ENCODE assay signal across 33 cellular contexts in the genomic region with DNA sequence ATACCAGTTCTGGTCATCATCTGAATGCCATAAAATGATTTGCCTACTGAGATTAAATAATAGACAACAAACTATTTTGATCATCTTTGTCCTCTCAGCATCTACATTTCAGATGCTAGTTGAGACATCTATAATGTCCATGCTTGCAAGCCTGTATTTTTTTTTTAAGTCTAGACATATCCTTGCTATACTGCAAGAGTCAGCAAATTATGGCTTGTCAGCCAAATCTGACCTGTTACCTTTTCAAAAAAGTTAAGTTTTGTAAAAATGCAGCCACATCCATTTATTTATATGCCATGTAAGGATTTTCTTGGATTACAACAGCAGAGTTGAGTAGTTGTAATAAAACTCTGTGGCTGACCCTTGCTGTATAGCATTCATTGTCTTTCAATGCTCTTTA.
"Had no signal": no experiment of that assay in that cellular context is flagged by ENCODE, and none has a peak within 500 bp of the region (broad histone marks: within the 10 kb centered on the region; RNA-seq: fewer than 3 reads in every experiment).

No MANE protein-coding gene starts in this region.

- H3K36me3 ChIP-seq: adrenal gland, ascending aorta, brain microvascular endothelial cell, breast epithelium, cardiac muscle cell had no signal

- ATAC-seq: activated naive CD4-positive, alpha-beta T cell treated with anti-CD3 and anti-CD28 coated beads, Interleukin-2, amount 50 U/mL, for 72 hours; activated naive CD8-positive, alpha-beta T cell treated with anti-CD3 and anti-CD28 coated beads, Interleukin-2, amount 50 U/mL, for 24 hours; activated T-cell treated with anti-CD3 and anti-CD28 coated beads, Interleukin-2, amount 50 U/mL, for 4 hours; activated T-cell treated with anti-CD3 and anti-CD28 coated beads, Interleukin-2, amount 50 U/mL, for 72 hours; activated T-helper 17 cell treated with anti-CD3 and anti-CD28 coated beads, Interleukin-2, amount 50 U/mL, for 72 hours; body of pancreas had no signal

- H3K27ac ChIP-seq: adrenal gland, ascending aorta, body of pancreas, brain microvascular endothelial cell, breast epithelium, cardiac muscle cell had no signal

- H3K9me3 ChIP-seq: ascending aorta, body of pancreas, breast epithelium had no signal

- H3K27me3 ChIP-seq: adrenal gland, ascending aorta, body of pancreas, brain microvascular endothelial cell, breast epithelium, cardiac muscle cell had no signal

- H3K4me3 ChIP-seq: adrenal gland, ascending aorta, body of pancreas, breast epithelium, cardiac muscle cell had no signal

- FAIRE-seq: astrocyte, bronchial epithelial cell had no signal

- DNase-seq: activated effector memory CD4-positive, alpha-beta T cell treated with anti-CD3 and anti-CD28 coated beads, Interleukin-2, amount 50 U/mL, for 16 hours; activated effector memory CD4-positive, alpha-beta T cell treated with Interleukin-2 at 50 U/mL for 16 hours; activated gamma-delta T cell; activated gamma-delta T cell treated with Interleukin-2 at 50 U/mL for 16 hours; activated naive CD4-positive, alpha-beta T cell; activated naive CD4-positive, alpha-beta T cell treated with anti-CD3 and anti-CD28 coated beads for 36 hours; activated naive CD4-positive, alpha-beta T cell treated with anti-CD3 and anti-CD28 coated beads, Interleukin-2, amount 10 ng/mL, durations not matched to agents 7 days and 5 days; activated naive CD4-positive, alpha-beta T cell treated with anti-CD3 and anti-CD28 coated beads, Interleukin-2, amount 50 U/mL, for 16 hours; activated naive CD4-positive, alpha-beta T cell treated with Interleukin-2 at 50 U/mL for 16 hours; activated naive CD8-positive, alpha-beta T cell treated with anti-CD3 and anti-CD28 coated beads for 36 hours; activated naive CD8-positive, alpha-beta T cell treated with anti-CD3 and anti-CD28 coated beads, Interleukin-2, amount 10 ng/mL, durations not matched to agents 7 days and 5 days; activated naive CD8-positive, alpha-beta T cell treated with anti-CD3 and anti-CD28 coated beads, Interleukin-2, amount 50 U/mL, for 24 hours; activated T-cell treated with anti-CD3 and anti-CD28 coated beads, Interleukin-2, amount 50 U/mL, for 1 hour; activated T-cell treated with anti-CD3 and anti-CD28 coated beads, Interleukin-2, amount 50 U/mL, for 24 hours; activated T-cell treated with anti-CD3 and anti-CD28 coated beads, Interleukin-2, amount 50 U/mL, for 4 hours; activated T-cell treated with anti-CD3 and anti-CD28 coated beads, Interleukin-2, amount 50 U/mL, for 48 hours; activated T-cell treated with anti-CD3 and anti-CD28 coated beads, Interleukin-2, amount 50 U/mL, for 72 hours; adrenal gland; amygdala; anterior cingulate cortex; aorta; body of pancreas; brain microvascular endothelial cell; caudate nucleus; central memory CD4-positive, alpha-beta T cell; cerebellar nuclear complex had no signal

- H3K4me1 ChIP-seq: adrenal gland, ascending aorta, body of pancreas, breast epithelium had no signal
